In genomic region chr11:1559103-1559951, GRCh38 we compare ENCODE assay signal across 8 cellular contexts. TPM values are rescaled to one million over a fixed set of nuclear protein-coding genes. Genes with fewer than 3 reads are reported as not detected.
DNase-seq lines count a peak whose midpoint lies in the region; ATAC-seq and TF ChIP-seq lines count a peak whose summit lies in the region.

No MANE protein-coding gene starts in this region.

- peak; percentile 91 for DNase-seq in ACHN
- peak; percentile 99 for DNase-seq in MG63
- DNase-seq in cerebellar cortex (ENCODE audit: low spot score) = peak; percentile 93
- DNase-seq in left lung = peak; percentile 87 to 93
- peak; percentile 94 for DNase-seq in thoracic aorta (ENCODE audit: low spot score)
- DNase-seq in NCI-H524 treated with DMSO at 0.1 percent for 48 hours (lab: John Stamatoyannopoulos, UW) = no peak
- DNase-seq in SKM-1 treated with dmso at 0.1 percent for 144 hours (lab: John Stamatoyannopoulos, UW; ENCODE audit: unreplicated experiment) = no peak

- intact Hi-C loops in left lung (cut with DNase I) = no loop called here

- peak overlapping the region; percentile 21 for H3K4me3 ChIP-seq in MG63
- H3K4me3 ChIP-seq in left lung = peak overlapping the region in 1 of 2 donors; percentile 22
- H3K4me3 ChIP-seq in thoracic aorta = peak overlapping the region; percentile 68

- H3K36me3 ChIP-seq in MG63 (peaks cover 10% of the 10 kb centered on the region), left lung (peaks cover 0 to 26% of the 10 kb centered on the region in 2 donors), thoracic aorta (peaks cover 29% of the 10 kb centered on the region)

- in situ Hi-C loops in ACHN (cut with HindIII; ENCODE audit: low pct_ligation_motif_present, low pct_unique_long_range_greater_than_20kb, low sequenced_read_pairs) = no loop called here

- ATAC-seq in left lung (peak; percentile 80), thoracic aorta (ENCODE audit: insufficient number of reproducible peaks, low FRiP score, low read depth) (peak; percentile 84), HG02623 (IDR thresholded peaks at IDR 0.05; ENCODE audit: unreplicated experiment) (no peak)

- H3K9me3 ChIP-seq in MG63 (no peaks in the 10 kb centered on the region), left lung (no peaks in the 10 kb centered on the region), thoracic aorta (no peaks in the 10 kb centered on the region)

- H3K4me1 ChIP-seq in left lung = peaks cover 12 to 26% of the 10 kb centered on the region in 2 donors
- peaks cover 18 to 42% of the 10 kb centered on the region in 2 donors for H3K4me1 ChIP-seq in thoracic aorta (ENCODE audit: control insufficient read depth in 1 of 2, low read depth in 2 of 2)

- H3K27me3 ChIP-seq in MG63 (no peaks in the 10 kb centered on the region), left lung (peaks cover 0 to 50% of the 10 kb centered on the region in 2 donors), thoracic aorta (replicated peaks; ENCODE audit: insufficient read depth) (no peaks in the 10 kb centered on the region)

- TF ChIP-seq CTCF in left lung (IDR thresholded peaks at IDR 0.05) (no peak), thoracic aorta (IDR thresholded peaks at IDR 0.05) (no peak)

- H3K27ac ChIP-seq in left lung = peak overlapping the region; percentile 67 to 76
- peak overlapping the region; percentile 97 to 100 for H3K27ac ChIP-seq in thoracic aorta

RNA-seq across cellular contexts. Expression of gene DUSP8, which starts 12.7 kb away (rescaled TPM):
- total RNA-seq in MG63 (2014; rRNA removed; shearing (Covaris generic); ENCODE audit: low replicate concordance) = 1.1 and 4.5 TPM in 2 replicates
- total RNA-seq in left lung (10 to 100 TPM in 1 of 2 donors, 1 to 10 TPM in 1; 9.9 to 21.8 TPM), thoracic aorta (1 to 10 TPM; 3.7 to 7.6 TPM)

RNA-seq across cellular contexts. Expression of gene KRTAP5-1, which starts 25.8 kb away (rescaled TPM):
- total RNA-seq in MG63 (2014; rRNA removed; shearing (Covaris generic); ENCODE audit: low replicate concordance) = not detected in 2 replicates
- total RNA-seq in left lung (not detected), thoracic aorta (not detected)

RNA-seq across cellular contexts. Expression of gene KRTAP5-2, which starts 38.8 kb away (rescaled TPM):
- total RNA-seq in MG63 (2014; rRNA removed; shearing (Covaris generic); ENCODE audit: low replicate concordance) = not detected in 2 replicates
- total RNA-seq in left lung (not detected), thoracic aorta (not detected)

RNA-seq across cellular contexts. Expression of gene KRTAP5-3, which starts 48.9 kb away (rescaled TPM):
- total RNA-seq in MG63 (2014; rRNA removed; shearing (Covaris generic); ENCODE audit: low replicate concordance) = not detected in 2 replicates
- total RNA-seq in left lung (not detected), thoracic aorta (not detected)

Comparison
In these comparisons a context has a peak if more than half of its experiments do, and no peak if none do; other contexts are left out.
1. DNase-seq: peak in ACHN (single experiment), MG63 (single experiment), cerebellar cortex (single experiment), left lung (2 of 2) and thoracic aorta (single experiment); none in NCI-H524 treated with DMSO at 0.1 percent for 48 hours (single experiment) and SKM-1 treated with dmso at 0.1 percent for 144 hours (single experiment).